In genomic region chr2:25358249-25358815, GRCh38 we compare ENCODE assay signal across 28 cellular contexts.
"Had no signal": no experiment of that assay in that cellular context is flagged by ENCODE, and none has a peak within 500 bp of the region (broad histone marks: within the 10 kb centered on the region; RNA-seq: fewer than 3 reads in every experiment).

No MANE protein-coding gene starts in this region.

- H3K27ac ChIP-seq: ascending aorta, cardiac muscle cell, colonic mucosa, dorsolateral prefrontal cortex, gastroesophageal sphincter, hepatocyte, right lobe of liver, suprapubic skin, tibial artery, upper lobe of right lung, WERI-Rb-1 had no signal

- H2AFZ ChIP-seq: hepatocyte had no signal

- H3K4me1 ChIP-seq: ascending aorta, colonic mucosa, right lobe of liver had no signal

- H3K9me3 Mint-ChIP-seq: activated CD4-positive, alpha-beta memory T cell treated with anti-CD3 and anti-CD28 coated beads, Interleukin-2, amount 10 ng/mL, durations not matched to agents 7 days and 5 days; activated CD4-positive, alpha-beta T cell treated with anti-CD3 and anti-CD28 coated beads, Interleukin-2, amount 10 ng/mL, durations not matched to agents 7 days and 5 days; activated naive CD4-positive, alpha-beta T cell treated with anti-CD3 and anti-CD28 coated beads, Interleukin-2, amount 10 ng/mL, durations not matched to agents 7 days and 5 days; activated naive CD8-positive, alpha-beta T cell treated with anti-CD3 and anti-CD28 coated beads, Interleukin-2, amount 10 ng/mL, durations not matched to agents 7 days and 5 days had no signal

- H3K4me3 Mint-ChIP-seq: activated CD4-positive, alpha-beta memory T cell treated with anti-CD3 and anti-CD28 coated beads, Interleukin-2, amount 10 ng/mL, durations not matched to agents 7 days and 5 days; activated CD4-positive, alpha-beta T cell treated with anti-CD3 and anti-CD28 coated beads, Interleukin-2, amount 10 ng/mL, durations not matched to agents 7 days and 5 days; activated CD8-positive, alpha-beta memory T cell treated with anti-CD3 and anti-CD28 coated beads, Interleukin-2, amount 10 ng/mL, durations not matched to agents 7 days and 5 days; activated naive CD4-positive, alpha-beta T cell treated with anti-CD3 and anti-CD28 coated beads, Interleukin-2, amount 10 ng/mL, durations not matched to agents 7 days and 5 days; activated naive CD8-positive, alpha-beta T cell treated with anti-CD3 and anti-CD28 coated beads, Interleukin-2, amount 10 ng/mL, durations not matched to agents 7 days and 5 days; brain; T-helper 17 cell had no signal

- H3K27me3 Mint-ChIP-seq: activated naive CD8-positive, alpha-beta T cell treated with anti-CD3 and anti-CD28 coated beads, Interleukin-2, amount 10 ng/mL, durations not matched to agents 7 days and 5 days had no signal

- H3K36me3 Mint-ChIP-seq: activated CD8-positive, alpha-beta memory T cell treated with anti-CD3 and anti-CD28 coated beads, Interleukin-2, amount 10 ng/mL, durations not matched to agents 7 days and 5 days; activated naive CD4-positive, alpha-beta T cell treated with anti-CD3 and anti-CD28 coated beads, Interleukin-2, amount 10 ng/mL, durations not matched to agents 7 days and 5 days; activated naive CD8-positive, alpha-beta T cell treated with anti-CD3 and anti-CD28 coated beads, Interleukin-2, amount 10 ng/mL, durations not matched to agents 7 days and 5 days; brain had no signal

- ATAC-seq: activated CD8-positive, alpha-beta memory T cell treated with anti-CD3 and anti-CD28 coated beads, Interleukin-2, amount 10 ng/mL, durations not matched to agents 7 days and 5 days; gastroesophageal sphincter; left cardiac atrium; right lobe of liver; T-helper 17 cell; upper lobe of right lung had no signal

- DNase-seq: activated CD4-positive, alpha-beta memory T cell treated with anti-CD3 and anti-CD28 coated beads, Interleukin-2, amount 10 ng/mL, durations not matched to agents 7 days and 5 days; activated CD4-positive, alpha-beta T cell treated with anti-CD3 and anti-CD28 coated beads, Interleukin-2, amount 10 ng/mL, durations not matched to agents 7 days and 5 days; activated CD4-positive, CD25-positive, alpha-beta regulatory T cell treated with anti-CD3 and anti-CD28 coated beads, Interleukin-2, amount 50 U/mL, for 72 hours; activated CD8-positive, alpha-beta memory T cell treated with anti-CD3 and anti-CD28 coated beads, Interleukin-2, amount 10 ng/mL, durations not matched to agents 7 days and 5 days; activated gamma-delta T cell; activated naive CD4-positive, alpha-beta T cell treated with anti-CD3 and anti-CD28 coated beads, Interleukin-2, amount 10 ng/mL, durations not matched to agents 7 days and 5 days; activated naive CD8-positive, alpha-beta T cell treated with anti-CD3 and anti-CD28 coated beads, Interleukin-2, amount 10 ng/mL, durations not matched to agents 7 days and 5 days; cerebellar nuclear complex; colonic mucosa; dorsolateral prefrontal cortex; effector memory CD4-positive, alpha-beta T cell; islet precursor cell; left cardiac atrium; mammary epithelial cell; right lobe of liver; stimulated activated CD4-positive, alpha-beta T cell treated with anti-CD3 and anti-CD28 coated beads, Interleukin-4, amount 100 ng/mL, for 24 hours; stimulated activated naive CD4-positive, alpha-beta T cell; T-helper 17 cell; T1000; tibial artery; upper lobe of right lung had no signal

- H3K27ac Mint-ChIP-seq: activated CD4-positive, alpha-beta memory T cell treated with anti-CD3 and anti-CD28 coated beads, Interleukin-2, amount 10 ng/mL, durations not matched to agents 7 days and 5 days; activated CD4-positive, alpha-beta T cell treated with anti-CD3 and anti-CD28 coated beads, Interleukin-2, amount 10 ng/mL, durations not matched to agents 7 days and 5 days; activated CD8-positive, alpha-beta memory T cell treated with anti-CD3 and anti-CD28 coated beads, Interleukin-2, amount 10 ng/mL, durations not matched to agents 7 days and 5 days; activated naive CD4-positive, alpha-beta T cell treated with anti-CD3 and anti-CD28 coated beads, Interleukin-2, amount 10 ng/mL, durations not matched to agents 7 days and 5 days; activated naive CD8-positive, alpha-beta T cell treated with anti-CD3 and anti-CD28 coated beads, Interleukin-2, amount 10 ng/mL, durations not matched to agents 7 days and 5 days; brain; T-helper 17 cell had no signal

- H3K4me2 ChIP-seq: hepatocyte had no signal

- H3K4me3 ChIP-seq: ascending aorta, cardiac muscle cell, colonic mucosa, dorsolateral prefrontal cortex, gastroesophageal sphincter, hepatocyte, right lobe of liver, suprapubic skin, tibial artery, upper lobe of right lung had no signal

- H3K36me3 ChIP-seq: ascending aorta, cardiac muscle cell, colonic mucosa, gastroesophageal sphincter, right lobe of liver, suprapubic skin, tibial artery, upper lobe of right lung, WERI-Rb-1 had no signal

- H3K27me3 ChIP-seq: ascending aorta, colonic mucosa, dorsolateral prefrontal cortex, gastroesophageal sphincter, hepatocyte, right lobe of liver, suprapubic skin, upper lobe of right lung had no signal

- H3K9me3 ChIP-seq: ascending aorta, colonic mucosa, gastroesophageal sphincter, right lobe of liver, suprapubic skin, tibial artery, upper lobe of right lung had no signal
